13 cellular contexts compared by ENCODE assay signal in the genomic region with DNA sequence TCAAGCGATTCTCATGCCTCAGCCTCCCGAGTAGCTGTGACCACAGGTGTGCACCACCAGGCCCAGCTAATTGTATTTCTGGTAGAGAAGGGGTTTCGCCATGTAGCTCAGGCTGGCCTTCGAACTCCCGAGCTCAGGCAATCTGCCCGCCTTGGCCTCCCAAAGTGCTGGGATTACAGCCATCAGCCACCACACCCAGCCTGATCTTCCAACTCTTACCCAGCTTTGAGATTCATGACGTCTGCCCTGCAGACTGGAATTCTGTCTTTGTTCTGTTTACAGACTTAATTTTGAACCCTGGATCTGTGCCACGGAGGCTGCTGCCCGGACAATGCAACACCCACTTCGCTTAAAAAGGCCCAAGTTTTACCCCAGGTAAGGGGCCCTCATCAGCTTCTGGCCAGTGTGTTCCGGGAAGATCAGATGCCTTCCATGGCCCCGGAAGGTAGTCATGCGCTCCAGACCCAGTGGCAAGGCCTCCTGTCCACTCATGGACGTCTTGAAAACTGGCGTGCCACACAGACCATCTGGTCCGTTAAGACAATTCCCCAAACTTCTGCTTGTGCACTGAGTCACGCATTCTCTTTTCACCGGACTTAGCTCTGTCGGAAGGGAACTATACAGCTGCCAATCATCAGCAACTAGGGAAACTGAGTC. TPM values are rescaled to one million over a fixed set of nuclear protein-coding genes. Genes with fewer than 3 reads are reported as not detected.
A peak's percentile ranks its signal among the peaks of the same experiment; 100 is the strongest.
DNase-seq lines count a peak whose midpoint lies in the region; ATAC-seq and TF ChIP-seq lines count a peak whose summit lies in the region.
"Had no signal": no experiment of that assay in that cellular context is flagged by ENCODE, and none has a peak within 500 bp of the region (broad histone marks: within the 10 kb centered on the region; RNA-seq: fewer than 3 reads in every experiment).

No MANE protein-coding gene starts in this region.

- H3K36me3 ChIP-seq in H7 (replicated peaks; ENCODE audit: control insufficient read depth, insufficient read depth, low read length) = peaks cover 1% of the 10 kb centered on the region
- H3K36me3 ChIP-seq in skeletal muscle satellite cell (ENCODE audit: insufficient read depth, low read length) = peaks cover 10% of the 10 kb centered on the region

- no peaks in the 10 kb centered on the region for H3K36me3 Mint-ChIP-seq in activated naive CD4-positive, alpha-beta T cell treated with anti-CD3 and anti-CD28 coated beads for 36 hours (ENCODE audit: low read depth)
- H3K36me3 Mint-ChIP-seq: activated naive CD4-positive, alpha-beta T cell treated with anti-CD3 and anti-CD28 coated beads, Interleukin-2, amount 50 U/mL, for 72 hours had no signal

- no peak for TF ChIP-seq CTCF in GM13977 (IDR thresholded peaks at IDR 0.05; ENCODE audit: extremely low read depth, insufficient read depth, missing control alignments)

- CTCF ChIA-PET in activated naive CD4-positive, alpha-beta T cell treated with anti-CD3 and anti-CD28 coated beads for 36 hours (lab: Charles Lee) = interaction anchor here (0.7 kb wide), 1 partner anchor 9 kb away, joined by 4 read pairs; no protein-coding TSS in a partner anchor

- peak overlapping the region; percentile 82 for H3K4me2 ChIP-seq in skeletal muscle satellite cell (ENCODE audit: low read length)
- H3K4me2 ChIP-seq: GM23338 had no signal

- H3K4me1 ChIP-seq in skeletal muscle satellite cell (ENCODE audit: control insufficient read depth, insufficient read depth, low read length) = peaks cover 69% of the 10 kb centered on the region

- no peak overlapping the region for H3K27ac Mint-ChIP-seq in activated naive CD4-positive, alpha-beta T cell treated with anti-CD3 and anti-CD28 coated beads for 36 hours
- H3K27ac Mint-ChIP-seq: activated naive CD4-positive, alpha-beta T cell treated with anti-CD3 and anti-CD28 coated beads, Interleukin-2, amount 50 U/mL, for 72 hours; GM23338; stimulated activated naive CD8-positive, alpha-beta T cell treated with anti-CD3 and anti-CD28 coated beads, Interleukin-15, amount 100 ng/mL, for 72 hours had no signal

- H3K9me3 ChIP-seq in skeletal muscle satellite cell (replicated peaks; ENCODE audit: low read length) = no peaks in the 10 kb centered on the region

- no peaks in the 10 kb centered on the region for H3K9me3 Mint-ChIP-seq in activated naive CD4-positive, alpha-beta T cell treated with anti-CD3 and anti-CD28 coated beads for 36 hours
- H3K9me3 Mint-ChIP-seq: activated naive CD4-positive, alpha-beta T cell treated with anti-CD3 and anti-CD28 coated beads, Interleukin-2, amount 50 U/mL, for 72 hours; stimulated activated naive CD8-positive, alpha-beta T cell treated with anti-CD3 and anti-CD28 coated beads, Interleukin-15, amount 100 ng/mL, for 72 hours had no signal

- DNase-seq in H7 = peak; percentile 16
- DNase-seq in amniotic epithelial cell (ENCODE audit: low read depth) = peak; percentile 54
- peak; percentile 14 for DNase-seq in left lobe of liver (ENCODE audit: low spot score)
- DNase-seq in OCI-M2 (lab: John Stamatoyannopoulos, UW; ENCODE audit: unreplicated experiment) = no peak
- no peak for DNase-seq in activated naive CD4-positive, alpha-beta T cell treated with anti-CD3 and anti-CD28 coated beads for 36 hours
- DNase-seq in GM13977 (ENCODE audit: low spot score) = no peak
- DNase-seq: C1 segment of cervical spinal cord; hypothalamus; stimulated activated naive CD8-positive, alpha-beta T cell treated with anti-CD3 and anti-CD28 coated beads, Interleukin-15, amount 100 ng/mL, for 72 hours had no signal

- intact Hi-C loops in activated naive CD4-positive, alpha-beta T cell treated with anti-CD3 and anti-CD28 coated beads for 36 hours (cut with micrococcal nuclease) = no loop called here

- peaks cover 18% of the 10 kb centered on the region for H3K27me3 Mint-ChIP-seq in activated naive CD4-positive, alpha-beta T cell treated with anti-CD3 and anti-CD28 coated beads for 36 hours (ENCODE audit: low read depth)

- H3K27me3 ChIP-seq in H7 (ENCODE audit: control insufficient read depth, insufficient read depth, low read length) (no peaks in the 10 kb centered on the region), skeletal muscle satellite cell (ENCODE audit: control insufficient read depth, insufficient read depth, low read length) (no peaks in the 10 kb centered on the region)

- no peak overlapping the region for H3K4me3 ChIP-seq in H7 (ENCODE audit: insufficient read depth, low read depth, low read length)
- peak overlapping the region; percentile 81 for H3K4me3 ChIP-seq in skeletal muscle satellite cell (ENCODE audit: low read length)
- H3K4me3 ChIP-seq: GM23338 had no signal

- H3K4me3 Mint-ChIP-seq in activated naive CD4-positive, alpha-beta T cell treated with anti-CD3 and anti-CD28 coated beads for 36 hours = no peak overlapping the region
- H3K4me3 Mint-ChIP-seq: GM23338; stimulated activated naive CD8-positive, alpha-beta T cell treated with anti-CD3 and anti-CD28 coated beads, Interleukin-15, amount 100 ng/mL, for 72 hours had no signal

- in situ Hi-C loops in GM13977 (cut with MboI; ENCODE audit: low pct_unique_long_range_greater_than_20kb, low sequenced_read_pairs, unreplicated experiment) = no loop called here

- peak overlapping the region; percentile 89 for H3K9ac ChIP-seq in skeletal muscle satellite cell (ENCODE audit: low read depth, low read length)

- no peak for ATAC-seq in left lobe of liver
- ATAC-seq in GM19351 (IDR thresholded peaks at IDR 0.05; ENCODE audit: unreplicated experiment) = no peak
- ATAC-seq: activated naive CD4-positive, alpha-beta T cell treated with anti-CD3 and anti-CD28 coated beads, Interleukin-2, amount 50 U/mL, for 72 hours; GM23338; stimulated activated naive CD8-positive, alpha-beta T cell treated with anti-CD3 and anti-CD28 coated beads, Interleukin-15, amount 100 ng/mL, for 72 hours had no signal

- H3K4me1 Mint-ChIP-seq in activated naive CD4-positive, alpha-beta T cell treated with anti-CD3 and anti-CD28 coated beads for 36 hours (ENCODE audit: low read depth) = peaks cover 3% of the 10 kb centered on the region

RNA-seq across cellular contexts. Expression of a gene that starts 5.5 kb away (rescaled TPM):
- 102 and 124 TPM in 2 replicates for total RNA-seq in H7 (2014; rRNA removed; shearing (Covaris generic))
- 9.4 TPM for total RNA-seq in left lobe of liver
- total RNA-seq in skeletal muscle satellite cell (2012; rRNA removed) = 159 and 194 TPM in 2 replicates
- total RNA-seq in activated naive CD4-positive, alpha-beta T cell treated with anti-CD3 and anti-CD28 coated beads for 36 hours = under 1 TPM in 1 of 2 experiments, not detected in 1; 0.05 TPM

Comparison
In these comparisons a context has a peak if more than half of its experiments do, and no peak if none do; other contexts are left out.
1. DNase-seq: peak in H7 (single experiment), amniotic epithelial cell (single experiment) and left lobe of liver (single experiment); none in OCI-M2 (single experiment), activated naive CD4-positive, alpha-beta T cell treated with anti-CD3 and anti-CD28 coated beads for 36 hours (single experiment) and GM13977 (single experiment).